1 cellular context compared by ENCODE assay signal in the genomic region with DNA sequence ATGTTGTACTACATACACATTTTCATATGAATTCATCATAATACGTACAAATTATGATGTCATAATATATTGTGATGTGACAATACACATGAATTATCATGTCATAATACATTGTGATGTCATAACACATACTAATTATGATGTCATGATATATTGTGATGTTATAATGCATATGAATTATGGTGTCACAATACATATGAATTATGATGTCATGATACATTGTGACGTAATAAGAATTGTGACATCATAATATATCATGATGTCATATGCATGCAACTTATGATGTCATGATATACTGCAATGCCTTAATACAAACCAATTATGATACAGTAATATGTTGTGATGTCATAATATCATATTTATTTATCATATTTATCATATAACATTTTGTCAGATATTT.
TF ChIP-seq lines count a peak whose summit lies in the region.

No MANE protein-coding gene starts in this region.

TF ChIP-seq in HepG2, 621 proteins besides CTCF, POLR2A, EP300 and RAD21:
- TF ChIP-seq, protein P1, sequence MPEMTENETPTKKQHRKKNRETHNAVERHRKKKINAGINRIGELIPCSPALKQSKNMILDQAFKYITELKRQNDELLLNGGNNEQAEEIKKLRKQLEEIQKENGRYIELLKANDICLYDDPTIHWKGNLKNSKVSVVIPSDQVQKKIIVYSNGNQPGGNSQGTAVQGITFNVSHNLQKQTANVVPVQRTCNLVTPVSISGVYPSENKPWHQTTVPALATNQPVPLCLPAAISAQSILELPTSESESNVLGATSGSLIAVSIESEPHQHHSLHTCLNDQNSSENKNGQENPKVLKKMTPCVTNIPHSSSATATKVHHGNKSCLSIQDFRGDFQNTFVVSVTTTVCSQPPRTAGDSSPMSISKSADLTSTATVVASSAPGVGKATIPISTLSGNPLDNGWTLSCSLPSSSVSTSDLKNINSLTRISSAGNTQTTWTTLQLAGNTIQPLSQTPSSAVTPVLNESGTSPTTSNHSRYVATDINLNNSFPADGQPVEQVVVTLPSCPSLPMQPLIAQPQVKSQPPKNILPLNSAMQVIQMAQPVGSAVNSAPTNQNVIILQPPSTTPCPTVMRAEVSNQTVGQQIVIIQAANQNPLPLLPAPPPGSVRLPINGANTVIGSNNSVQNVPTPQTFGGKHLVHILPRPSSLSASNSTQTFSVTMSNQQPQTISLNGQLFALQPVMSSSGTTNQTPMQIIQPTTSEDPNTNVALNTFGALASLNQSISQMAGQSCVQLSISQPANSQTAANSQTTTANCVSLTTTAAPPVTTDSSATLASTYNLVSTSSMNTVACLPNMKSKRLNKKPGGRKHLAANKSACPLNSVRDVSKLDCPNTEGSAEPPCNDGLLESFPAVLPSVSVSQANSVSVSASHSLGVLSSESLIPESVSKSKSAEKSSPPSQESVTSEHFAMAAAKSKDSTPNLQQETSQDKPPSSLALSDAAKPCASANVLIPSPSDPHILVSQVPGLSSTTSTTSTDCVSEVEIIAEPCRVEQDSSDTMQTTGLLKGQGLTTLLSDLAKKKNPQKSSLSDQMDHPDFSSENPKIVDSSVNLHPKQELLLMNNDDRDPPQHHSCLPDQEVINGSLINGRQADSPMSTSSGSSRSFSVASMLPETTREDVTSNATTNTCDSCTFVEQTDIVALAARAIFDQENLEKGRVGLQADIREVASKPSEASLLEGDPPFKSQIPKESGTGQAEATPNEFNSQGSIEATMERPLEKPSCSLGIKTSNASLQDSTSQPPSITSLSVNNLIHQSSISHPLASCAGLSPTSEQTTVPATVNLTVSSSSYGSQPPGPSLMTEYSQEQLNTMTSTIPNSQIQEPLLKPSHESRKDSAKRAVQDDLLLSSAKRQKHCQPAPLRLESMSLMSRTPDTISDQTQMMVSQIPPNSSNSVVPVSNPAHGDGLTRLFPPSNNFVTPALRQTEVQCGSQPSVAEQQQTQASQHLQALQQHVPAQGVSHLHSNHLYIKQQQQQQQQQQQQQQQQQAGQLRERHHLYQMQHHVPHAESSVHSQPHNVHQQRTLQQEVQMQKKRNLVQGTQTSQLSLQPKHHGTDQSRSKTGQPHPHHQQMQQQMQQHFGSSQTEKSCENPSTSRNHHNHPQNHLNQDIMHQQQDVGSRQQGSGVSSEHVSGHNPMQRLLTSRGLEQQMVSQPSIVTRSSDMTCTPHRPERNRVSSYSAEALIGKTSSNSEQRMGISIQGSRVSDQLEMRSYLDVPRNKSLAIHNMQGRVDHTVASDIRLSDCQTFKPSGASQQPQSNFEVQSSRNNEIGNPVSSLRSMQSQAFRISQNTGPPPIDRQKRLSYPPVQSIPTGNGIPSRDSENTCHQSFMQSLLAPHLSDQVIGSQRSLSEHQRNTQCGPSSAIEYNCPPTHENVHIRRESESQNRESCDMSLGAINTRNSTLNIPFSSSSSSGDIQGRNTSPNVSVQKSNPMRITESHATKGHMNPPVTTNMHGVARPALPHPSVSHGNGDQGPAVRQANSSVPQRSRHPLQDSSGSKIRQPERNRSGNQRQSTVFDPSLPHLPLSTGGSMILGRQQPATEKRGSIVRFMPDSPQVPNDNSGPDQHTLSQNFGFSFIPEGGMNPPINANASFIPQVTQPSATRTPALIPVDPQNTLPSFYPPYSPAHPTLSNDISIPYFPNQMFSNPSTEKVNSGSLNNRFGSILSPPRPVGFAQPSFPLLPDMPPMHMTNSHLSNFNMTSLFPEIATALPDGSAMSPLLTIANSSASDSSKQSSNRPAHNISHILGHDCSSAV (CRISPR knock-in tag; IDR thresholded peaks at IDR 0.05; ENCODE audit: borderline replicate concordance), result no peak
- peak; percentile 100 for TF ChIP-seq ATF7 (IDR thresholded peaks at IDR 0.05)
- no peak for TF ChIP-seq ATF7 (CRISPR knock-in tag; IDR thresholded peaks at IDR 0.05)
- TF ChIP-seq CEBPB (IDR thresholded peaks at IDR 0.05; ENCODE audit: borderline replicate concordance, low read depth, low read length), result peak; percentile 88
- TF ChIP-seq CREB1 (IDR thresholded peaks at IDR 0.05), result peak; percentile 99
- TF ChIP-seq CREB1 (CRISPR knock-in tag; IDR thresholded peaks at IDR 0.05), result no peak
- TF ChIP-seq ZBTB21 (CRISPR knock-in tag; IDR thresholded peaks at IDR 0.05), result peak; percentile 44; the same call in 1 of the 2 replicates
